In the genomic region with DNA sequence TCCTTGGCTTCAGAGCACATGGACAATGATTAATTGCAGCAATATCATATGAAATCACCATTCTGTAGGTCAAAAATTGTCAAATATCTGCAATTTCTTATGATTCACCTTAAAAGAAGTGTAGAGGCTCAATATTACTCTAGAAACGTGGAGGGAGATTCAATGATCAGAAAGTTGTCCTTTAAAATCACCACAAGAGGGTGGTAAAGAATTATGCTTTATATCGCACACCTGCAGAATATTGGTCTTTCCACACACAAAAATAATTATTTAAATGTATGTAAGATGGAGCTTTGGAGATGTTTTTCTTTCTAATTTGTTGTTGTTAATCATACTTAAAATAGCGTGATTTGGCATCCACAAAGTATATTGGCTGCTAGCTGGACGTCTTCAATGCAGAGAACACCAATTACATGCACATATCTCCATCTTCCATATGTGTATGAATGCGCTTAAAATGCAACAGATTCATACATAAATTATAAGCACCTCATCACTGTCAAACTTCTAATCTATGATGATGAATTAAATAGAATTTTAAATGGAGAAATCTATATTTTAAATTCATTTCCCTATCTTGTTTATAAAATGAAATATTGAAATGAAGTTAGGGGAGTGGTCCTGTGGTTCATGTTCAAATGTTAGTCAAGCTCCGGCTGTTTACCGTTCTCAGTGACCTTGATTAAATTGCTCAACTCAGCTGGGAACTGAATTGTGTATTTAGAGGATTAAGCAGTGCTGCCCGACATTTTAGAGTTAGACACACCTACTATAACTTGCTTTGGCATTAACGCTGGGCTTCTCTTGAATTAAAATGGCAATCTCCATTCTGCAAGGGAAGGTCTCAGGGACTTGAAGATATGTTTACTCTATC, we compare ENCODE assay signal across 8 cellular contexts.
DNase-seq lines count a peak whose midpoint lies in the region; ATAC-seq, FAIRE-seq and TF ChIP-seq lines count a peak whose summit lies in the region.
"Not testable (repeated sequence)": the region's sequence is repeated elsewhere in the genome, so short reads cannot be mapped to it uniquely, and the experiment has no call there.

No MANE protein-coding gene starts in this region.

- FAIRE-seq in GM19239 (lab: Jason Lieb, UNC) = peak; percentile 92
- peak; percentile 74 for FAIRE-seq in endometrium (lab: Jason Lieb, UNC)

- TF ChIP-seq POLR2A in spleen (IDR thresholded peaks at IDR 0.05) = not testable (repeated sequence)

- not testable (repeated sequence) for H3K4me3 ChIP-seq in liver (ENCODE audit: low read depth in 1 of 3, low read length in 3 of 3); spleen

- DNase-seq in DMS53 (lab: John Stamatoyannopoulos, UW) (peak; percentile 35), NCI-H2107 treated with DMSO at 0.1 percent for 48 hours (lab: John Stamatoyannopoulos, UW; ENCODE audit: unreplicated experiment) (peak; percentile 8), SK-N-DZ (ENCODE audit: low spot score) (peak; percentile 21)
- not testable (repeated sequence) for DNase-seq in GM19239 (ENCODE audit: insufficient read length, low spot score); spleen

- not testable (repeated sequence) for H3K27me3 ChIP-seq in liver (ENCODE audit: control insufficient read depth in 4 of 4, insufficient read depth in 4 of 4, low read length in 3 of 4); spleen (replicated peaks in 1 of 7)

- peak; percentile 38 for TF ChIP-seq CTCF in liver (IDR thresholded peaks at IDR 0.05; ENCODE audit: low read depth, low read length, missing input control)
- peak in 9 of 11 experiments; percentile 10 to 57 (median 45) for TF ChIP-seq CTCF in spleen (IDR thresholded peaks at IDR 0.05 in 8 of 11, conservative IDR thresholded peaks at IDR 0.05 in 3 of 11)

- H3K36me3 ChIP-seq in liver (ENCODE audit: control insufficient read depth in 4 of 4, insufficient read depth in 3 of 4, low read depth in 1 of 4, low read length in 3 of 4); spleen: not testable (repeated sequence)

- TF ChIP-seq RAD21 in liver (IDR thresholded peaks at IDR 0.05) = peak; percentile 77 to 81

- WGBS in liver = 29% methylated on average over 9 of the region's 9 CpGs
- WGBS in spleen, 5 donors = 43 to 54% (median 51%) methylated on average over 9 of the region's 9 CpGs

- H3K9ac ChIP-seq in liver (ENCODE audit: low read depth in 1 of 2, low read length in 2 of 2) = not testable (repeated sequence)

- not testable (repeated sequence) for H3K27ac ChIP-seq in liver (ENCODE audit: low read depth in 1 of 2, low read length in 2 of 2); spleen

- ATAC-seq in HG03460 (IDR thresholded peaks at IDR 0.05; ENCODE audit: unreplicated experiment) = peak; percentile 54

- not testable (repeated sequence) for H3K9me3 ChIP-seq in liver (ENCODE audit: control insufficient read depth in 4 of 4, low read length in 3 of 4); spleen

- peaks cover 0 to 11% (median 5%) of the 10 kb centered on the region in 4 donors for H3K4me1 ChIP-seq in liver (ENCODE audit: control insufficient read depth in 4 of 4, insufficient read depth in 4 of 4, low read length in 3 of 4)
- not testable (repeated sequence) for H3K4me1 ChIP-seq in spleen

- intact Hi-C loops in spleen (cut with DNase I; ENCODE audit: low total_unique reads) = not testable (repeated sequence)

TF ChIP-seq in liver, 16 proteins besides CTCF, POLR2A, EP300 and RAD21:
- TF ChIP-seq HNF4A (conservative IDR thresholded peaks at IDR 0.05) (peak in 1 of 2 donors; percentile 27), YY1 (IDR thresholded peaks at IDR 0.05) (peak; percentile 65), RXRA (IDR thresholded peaks at IDR 0.05) (peak in 1 of 2 donors; percentile 16)
TF ChIP-seq in liver: peak in this region for 3; not testable (repeated sequence) for 13.
